Comparison of ENCODE assay signal across 19 cellular contexts in the genomic region with DNA sequence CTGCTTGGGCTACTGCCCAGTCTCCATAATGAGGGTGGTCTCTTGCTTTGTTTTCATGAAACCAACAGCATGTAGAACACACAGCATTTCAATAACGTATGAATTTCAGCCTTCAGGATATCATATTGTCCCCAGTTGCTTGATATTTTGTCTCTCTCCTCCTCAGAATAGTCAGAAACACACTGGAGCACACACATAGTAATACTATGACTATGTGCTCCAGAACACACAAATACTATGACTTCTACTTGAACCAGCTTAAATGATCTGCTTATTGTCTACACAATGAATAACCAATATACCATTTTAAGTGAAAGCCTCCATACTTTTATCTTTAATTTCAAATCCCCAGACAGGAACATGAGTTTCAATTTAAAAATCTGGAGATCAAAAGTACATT.
"Had no signal": no experiment of that assay in that cellular context is flagged by ENCODE, and none has a peak within 500 bp of the region (broad histone marks: within the 10 kb centered on the region; RNA-seq: fewer than 3 reads in every experiment).

No MANE protein-coding gene starts in this region.

- H3K27me3 ChIP-seq: body of pancreas, heart right ventricle, spleen, transverse colon, uterus had no signal

- H3K27ac Mint-ChIP-seq: activated CD8-positive, alpha-beta T cell treated with anti-CD3 and anti-CD28 coated beads, Interleukin-2, amount 10 ng/mL, durations not matched to agents 7 days and 5 days; memory B cell; naive B cell; T-cell had no signal

- ATAC-seq: activated CD4-positive, CD25-positive, alpha-beta regulatory T cell treated with anti-CD3 and anti-CD28 coated beads, Interleukin-2, amount 50 U/mL, for 24 hours; activated CD8-positive, alpha-beta T cell treated with anti-CD3 and anti-CD28 coated beads, Interleukin-2, amount 10 ng/mL, durations not matched to agents 7 days and 5 days; body of pancreas; heart right ventricle; left cardiac atrium; stimulated activated naive CD8-positive, alpha-beta T cell treated with anti-CD3 and anti-CD28 coated beads, Interleukin-15, Interleukin-2, amounts not matched to agents 100 U/mL and 50 U/mL, for 24 hours; T-cell had no signal

- DNase-seq: activated CD4-positive, alpha-beta T cell treated with anti-CD3 and anti-CD28 coated beads, Interleukin-2, amount 50 U/mL, for 1 hour; activated CD8-positive, alpha-beta T cell treated with anti-CD3 and anti-CD28 coated beads, Interleukin-2, amount 10 ng/mL, durations not matched to agents 7 days and 5 days; activated naive CD4-positive, alpha-beta T cell treated with Interleukin-2 at 50 U/mL for 16 hours; body of pancreas; heart right ventricle; islet precursor cell; left cardiac atrium; naive B cell; spleen; stimulated activated CD4-positive, alpha-beta T cell treated with anti-CD3 and anti-CD28 coated beads, Interleukin-4, amount 100 ng/mL, for 1 hour; stimulated activated naive CD8-positive, alpha-beta T cell treated with anti-CD3 and anti-CD28 coated beads, Interleukin-15, Interleukin-2, amounts not matched to agents 100 U/mL and 50 U/mL, for 24 hours; T-cell; transverse colon; uterus had no signal

- H3K4me3 ChIP-seq: body of pancreas, heart right ventricle, prostate gland, spleen, transverse colon, uterus had no signal

- H3K9me3 ChIP-seq: body of pancreas, prostate gland, spleen, transverse colon, uterus had no signal

- H3K4me1 Mint-ChIP-seq: memory B cell, naive B cell had no signal

- H3K36me3 Mint-ChIP-seq: naive B cell, T-cell had no signal

- H3K27ac ChIP-seq: body of pancreas, heart right ventricle, prostate gland, spleen, transverse colon, uterus, VCaP had no signal

- H3K4me3 Mint-ChIP-seq: activated CD8-positive, alpha-beta T cell treated with anti-CD3 and anti-CD28 coated beads, Interleukin-2, amount 10 ng/mL, durations not matched to agents 7 days and 5 days; memory B cell; naive B cell; T-cell; T-helper 2 cell treated with Interferon-gamma antibody and Interleukin-4, amounts not matched to agents 5 μg/mL and 100 μg/mL, for 36 hours had no signal

- H3K4me1 ChIP-seq: prostate gland had no signal

- H3K36me3 ChIP-seq: heart right ventricle, prostate gland, spleen, transverse colon, uterus had no signal
